ENCODE assay signal across 17 cellular contexts in the genomic region with DNA sequence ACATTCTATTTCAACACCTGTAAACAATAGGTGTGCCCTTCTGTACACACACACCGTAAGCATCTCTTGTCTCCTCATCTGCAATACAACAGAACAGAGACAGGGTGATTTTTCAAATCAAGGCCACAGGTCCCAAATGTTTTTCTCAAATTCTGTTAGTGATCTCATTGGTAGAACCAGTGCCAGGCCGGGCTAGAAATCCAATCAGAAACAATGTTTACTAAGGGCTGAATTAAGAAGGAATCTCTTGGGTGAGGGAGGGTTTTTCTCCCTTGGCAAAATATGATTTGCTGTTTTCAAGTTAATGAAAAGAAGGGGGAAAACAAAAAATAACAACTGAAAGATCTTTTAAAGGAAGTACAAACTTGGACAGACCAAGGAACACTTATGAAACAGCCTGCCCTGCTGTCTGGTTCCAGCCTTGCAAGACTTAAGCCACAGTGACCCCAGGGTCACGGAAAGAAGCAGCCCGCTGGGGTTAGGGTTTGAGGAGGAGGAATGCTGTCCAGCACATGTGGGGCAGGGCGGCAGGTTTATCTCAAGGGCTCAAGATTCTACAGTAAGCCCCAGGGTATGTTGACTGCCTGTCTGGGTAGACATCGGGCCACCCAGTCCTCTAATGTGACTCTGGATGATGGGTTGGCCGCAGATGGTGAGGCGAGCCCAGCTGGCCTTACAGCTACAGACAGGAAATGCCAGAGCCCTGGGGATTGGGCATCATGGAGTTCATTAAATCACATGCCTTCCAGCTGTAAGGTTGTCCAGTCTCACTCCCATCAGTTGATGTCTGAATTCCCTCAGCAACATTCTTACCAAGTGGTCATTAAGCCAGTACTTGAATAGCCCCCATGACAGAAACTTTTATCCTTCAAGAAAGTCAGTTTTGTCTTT.
A peak's percentile ranks its signal among the peaks of the same experiment; 100 is the strongest.
DNase-seq lines count a peak whose midpoint lies in the region; ATAC-seq and TF ChIP-seq lines count a peak whose summit lies in the region.
"Had no signal": no experiment of that assay in that cellular context is flagged by ENCODE, and none has a peak within 500 bp of the region (broad histone marks: within the 10 kb centered on the region; RNA-seq: fewer than 3 reads in every experiment).

No MANE protein-coding gene starts in this region.

- H3K4me3 ChIP-seq in NB4 (ENCODE audit: low read depth, low read length), result no peak overlapping the region
- no peak overlapping the region for H3K4me3 ChIP-seq in choroid plexus epithelial cell (ENCODE audit: low read depth, low read length)
- H3K4me3 ChIP-seq in lower lobe of right lung, result no peak overlapping the region
- no peak overlapping the region for H3K4me3 ChIP-seq in testis
- H3K4me3 ChIP-seq: colonic mucosa, MG63 had no signal

- H3K27me3 ChIP-seq in lower lobe of right lung (ENCODE audit: low read depth) (no peaks in the 10 kb centered on the region), testis (no peaks in the 10 kb centered on the region)
- H3K27me3 ChIP-seq: colonic mucosa, MG63 had no signal

- H3K4me1 ChIP-seq in lower lobe of right lung (peaks cover 11% of the 10 kb centered on the region), testis (peaks cover 3% of the 10 kb centered on the region)

- intact Hi-C loops in lower lobe of right lung (cut with DNase I) (no loop called here), testis (cut with DNase I; ENCODE audit: low total_unique reads) (no loop called here)

- DNase-seq in NB4 (ENCODE audit: low read depth), result peak; percentile 62
- DNase-seq in choroid plexus epithelial cell (ENCODE audit: low read depth), result peak; percentile 89
- DNase-seq in lower lobe of right lung, result no peak
- peak; percentile 55 for DNase-seq in testis
- DNase-seq in AG20443 (ENCODE audit: low spot score), result no peak
- DNase-seq: activated CD4-positive, CD25-positive, alpha-beta regulatory T cell; activated CD8-positive, alpha-beta memory T cell treated with anti-CD3 and anti-CD28 coated beads, Interleukin-2, amount 50 U/mL, for 48 hours; activated naive CD8-positive, alpha-beta T cell treated with anti-CD3 and anti-CD28 coated beads for 36 hours; colonic mucosa; MG63; NCI-H2171; retina; stimulated activated naive CD8-positive, alpha-beta T cell treated with anti-CD3 and anti-CD28 coated beads, Interleukin-15, amount 100 ng/mL, for 72 hours had no signal

- H3K9me3 ChIP-seq in lower lobe of right lung, result peaks cover 8% of the 10 kb centered on the region
- H3K9me3 ChIP-seq in testis, result no peaks in the 10 kb centered on the region
- H3K9me3 ChIP-seq: colonic mucosa, MG63 had no signal

- H3K36me3 ChIP-seq in lower lobe of right lung, result no peaks in the 10 kb centered on the region
- no peaks in the 10 kb centered on the region for H3K36me3 ChIP-seq in testis (ENCODE audit: low read depth, missing control alignments)
- H3K36me3 ChIP-seq: colonic mucosa, MG63 had no signal

- no peak for TF ChIP-seq CTCF in NB4 (IDR thresholded peaks at IDR 0.05; ENCODE audit: low read depth, low read length)
- TF ChIP-seq CTCF in choroid plexus epithelial cell (conservative IDR thresholded peaks at IDR 0.05; ENCODE audit: low read depth, low read length), result peak; percentile 51
- no peak for TF ChIP-seq CTCF in lower lobe of right lung (IDR thresholded peaks at IDR 0.05)
- no peak for TF ChIP-seq CTCF in testis (IDR thresholded peaks at IDR 0.05)

- TF ChIP-seq POLR2A in NB4 (IDR thresholded peaks at IDR 0.05; ENCODE audit: extremely low read depth, insufficient read length) (no peak), testis (IDR thresholded peaks at IDR 0.05) (no peak)

- ATAC-seq in lower lobe of right lung (peak; percentile 54 to 70), GM21737 (IDR thresholded peaks at IDR 0.05; ENCODE audit: unreplicated experiment) (no peak), GM21367 (IDR thresholded peaks at IDR 0.05; ENCODE audit: unreplicated experiment) (no peak)
- ATAC-seq: esophagus mucosa; HCT116; stimulated activated naive CD8-positive, alpha-beta T cell treated with anti-CD3 and anti-CD28 coated beads, Interleukin-15, amount 100 ng/mL, for 72 hours had no signal

- H3K27ac ChIP-seq in lower lobe of right lung (no peak overlapping the region), testis (peak overlapping the region; percentile 42 to 71)
- H3K27ac ChIP-seq: colonic mucosa had no signal

- WGBS in testis, 2 donors, result 55 to 61% methylated on average over 7 to 8 of the region's 8 CpGs

Comparison
In these comparisons a context has a peak if more than half of its experiments do, and no peak if none do; other contexts are left out.
1. DNase-seq: peak in NB4 (single experiment), choroid plexus epithelial cell (single experiment) and testis (single experiment); none in lower lobe of right lung (single experiment) and AG20443 (single experiment).
2. ATAC-seq: peak in lower lobe of right lung (2 of 2); none in GM21737 (single experiment) and GM21367 (single experiment).